ENCODE assay signal across 2 cellular contexts in genomic region chr13:43776680-43777079, GRCh38.
TF ChIP-seq lines count a peak whose summit lies in the region.

No MANE protein-coding gene starts in this region.

TF ChIP-seq in H1, 55 proteins besides CTCF, POLR2A, EP300 and RAD21:
- TF ChIP-seq CBX5 (IDR thresholded peaks at IDR 0.05; ENCODE audit: low read depth, low read length) = no peak

TF ChIP-seq in GM12891, 5 proteins besides CTCF, POLR2A, EP300 and RAD21:
- TF ChIP-seq TAF1 (IDR thresholded peaks at IDR 0.05; ENCODE audit: low read depth, low read length) = no peak
